In the genomic region with DNA sequence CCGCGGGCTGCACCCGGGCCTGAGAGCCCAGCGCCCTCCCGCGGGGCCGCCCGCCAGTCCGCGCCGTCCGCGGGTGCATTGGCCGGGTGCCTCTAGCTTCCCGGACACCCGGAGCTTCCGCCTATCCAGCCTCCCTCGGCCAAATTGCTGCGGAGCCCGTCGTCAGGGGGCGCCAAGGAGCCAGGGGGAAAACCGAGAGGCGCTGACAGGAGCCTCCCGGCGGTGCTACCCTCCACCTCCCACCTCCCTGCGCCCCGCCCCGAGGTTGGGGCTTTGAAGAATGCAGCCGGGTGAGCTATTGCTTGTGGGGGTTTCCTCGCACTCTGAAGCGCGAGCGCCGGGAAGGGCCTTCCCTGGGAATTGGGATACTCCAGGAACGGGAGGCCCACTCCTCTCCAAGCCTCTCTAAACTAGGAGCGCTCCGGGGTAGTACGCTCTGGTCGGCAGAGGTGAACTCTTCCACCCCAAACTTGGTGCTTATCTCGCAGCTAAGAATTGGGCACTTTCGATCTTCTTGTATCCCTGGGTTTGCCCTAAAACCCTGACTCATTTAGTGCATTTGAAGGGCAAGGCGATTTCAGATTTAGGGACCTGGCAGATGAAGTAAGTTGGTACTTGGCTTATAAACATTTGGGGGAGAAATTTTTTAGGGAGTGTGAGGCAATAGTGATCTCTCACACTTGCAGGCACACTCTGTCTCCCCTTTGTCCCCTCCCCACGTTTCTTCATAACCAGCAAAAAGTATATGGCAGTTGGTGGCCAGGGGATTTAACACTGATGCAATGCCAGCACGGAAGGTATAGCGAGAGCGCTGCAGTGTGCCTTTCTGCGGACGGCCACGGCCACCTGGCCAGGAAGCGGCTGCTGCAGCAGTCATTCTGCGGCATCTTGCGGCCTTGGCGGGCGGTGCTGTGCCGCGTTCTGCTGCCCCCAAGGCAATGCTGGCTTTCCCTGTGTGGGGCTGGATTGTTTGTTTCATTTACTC, we compare ENCODE assay signal across 1 cellular context.
TF ChIP-seq lines count a peak whose summit lies in the region.

No MANE protein-coding gene starts in this region.

TF ChIP-seq in WTC11, 78 proteins besides CTCF, POLR2A, EP300 and RAD21 (continued from another document):
- TF ChIP-seq, protein P1, sequence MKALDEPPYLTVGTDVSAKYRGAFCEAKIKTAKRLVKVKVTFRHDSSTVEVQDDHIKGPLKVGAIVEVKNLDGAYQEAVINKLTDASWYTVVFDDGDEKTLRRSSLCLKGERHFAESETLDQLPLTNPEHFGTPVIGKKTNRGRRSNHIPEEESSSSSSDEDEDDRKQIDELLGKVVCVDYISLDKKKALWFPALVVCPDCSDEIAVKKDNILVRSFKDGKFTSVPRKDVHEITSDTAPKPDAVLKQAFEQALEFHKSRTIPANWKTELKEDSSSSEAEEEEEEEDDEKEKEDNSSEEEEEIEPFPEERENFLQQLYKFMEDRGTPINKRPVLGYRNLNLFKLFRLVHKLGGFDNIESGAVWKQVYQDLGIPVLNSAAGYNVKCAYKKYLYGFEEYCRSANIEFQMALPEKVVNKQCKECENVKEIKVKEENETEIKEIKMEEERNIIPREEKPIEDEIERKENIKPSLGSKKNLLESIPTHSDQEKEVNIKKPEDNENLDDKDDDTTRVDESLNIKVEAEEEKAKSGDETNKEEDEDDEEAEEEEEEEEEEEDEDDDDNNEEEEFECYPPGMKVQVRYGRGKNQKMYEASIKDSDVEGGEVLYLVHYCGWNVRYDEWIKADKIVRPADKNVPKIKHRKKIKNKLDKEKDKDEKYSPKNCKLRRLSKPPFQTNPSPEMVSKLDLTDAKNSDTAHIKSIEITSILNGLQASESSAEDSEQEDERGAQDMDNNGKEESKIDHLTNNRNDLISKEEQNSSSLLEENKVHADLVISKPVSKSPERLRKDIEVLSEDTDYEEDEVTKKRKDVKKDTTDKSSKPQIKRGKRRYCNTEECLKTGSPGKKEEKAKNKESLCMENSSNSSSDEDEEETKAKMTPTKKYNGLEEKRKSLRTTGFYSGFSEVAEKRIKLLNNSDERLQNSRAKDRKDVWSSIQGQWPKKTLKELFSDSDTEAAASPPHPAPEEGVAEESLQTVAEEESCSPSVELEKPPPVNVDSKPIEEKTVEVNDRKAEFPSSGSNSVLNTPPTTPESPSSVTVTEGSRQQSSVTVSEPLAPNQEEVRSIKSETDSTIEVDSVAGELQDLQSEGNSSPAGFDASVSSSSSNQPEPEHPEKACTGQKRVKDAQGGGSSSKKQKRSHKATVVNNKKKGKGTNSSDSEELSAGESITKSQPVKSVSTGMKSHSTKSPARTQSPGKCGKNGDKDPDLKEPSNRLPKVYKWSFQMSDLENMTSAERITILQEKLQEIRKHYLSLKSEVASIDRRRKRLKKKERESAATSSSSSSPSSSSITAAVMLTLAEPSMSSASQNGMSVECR (CRISPR knock-in tag; IDR thresholded peaks at IDR 0.05; ENCODE audit: borderline replicate concordance), result peak; percentile 42; the same call in 1 of the 2 replicates
